11 cellular contexts compared by ENCODE assay signal in the genomic region with DNA sequence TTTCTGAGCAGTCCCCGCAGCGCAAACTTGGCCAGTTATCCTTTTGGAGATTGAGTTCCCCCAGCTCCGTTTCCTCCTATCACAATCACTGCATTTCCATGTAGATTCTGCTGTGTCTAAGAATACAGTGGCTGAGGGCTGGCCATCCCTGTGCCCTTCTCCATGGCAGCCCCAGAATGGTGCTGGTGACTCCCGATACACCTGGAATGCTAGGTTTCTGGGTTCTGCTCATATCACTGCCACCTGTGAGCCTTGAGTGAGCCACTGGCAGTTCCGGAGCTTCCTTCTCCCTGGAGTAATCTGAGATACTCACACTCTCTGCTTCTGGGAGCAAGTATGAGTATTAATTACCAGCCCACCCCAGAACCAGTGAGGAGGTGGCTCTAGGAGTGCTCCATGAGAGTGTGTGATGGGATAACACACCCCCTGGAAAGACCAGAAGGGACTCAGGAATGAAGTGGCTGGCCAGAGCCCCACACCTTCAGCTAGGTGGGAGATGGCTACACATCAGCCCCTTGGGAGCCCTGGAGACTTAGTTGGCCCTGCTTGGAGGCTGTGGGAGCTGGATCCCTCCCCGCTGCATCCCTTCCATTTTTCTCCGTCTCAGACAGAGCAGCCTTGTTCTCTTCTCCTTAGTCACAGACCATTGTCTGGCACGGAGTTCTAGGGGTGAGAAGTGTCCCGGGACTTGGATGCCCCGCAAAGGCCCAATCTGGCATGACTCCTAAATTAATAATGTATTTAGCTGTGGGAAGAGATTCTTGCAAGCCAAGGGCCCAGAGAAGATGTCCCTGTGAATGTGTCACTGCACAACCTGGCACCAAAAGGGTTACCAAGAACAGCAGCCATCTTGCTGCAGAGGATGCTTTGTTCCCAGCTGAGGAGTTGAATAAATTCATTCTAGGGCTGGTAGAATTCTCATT. TPM values are rescaled to one million over a fixed set of nuclear protein-coding genes. Genes with fewer than 3 reads are reported as not detected.
DNase-seq lines count a peak whose midpoint lies in the region; ATAC-seq and TF ChIP-seq lines count a peak whose summit lies in the region.
"Had no signal": no experiment of that assay in that cellular context is flagged by ENCODE, and none has a peak within 500 bp of the region (broad histone marks: within the 10 kb centered on the region; RNA-seq: fewer than 3 reads in every experiment).

No MANE protein-coding gene starts in this region.

- no peak overlapping the region for H2BK20ac ChIP-seq in H9 (ENCODE audit: low read depth, low read length, poor library complexity, severe bottlenecking)

- H3K79me2 ChIP-seq in H9 (ENCODE audit: insufficient read depth, low read length) = no peaks in the 10 kb centered on the region

- H3K4me1 ChIP-seq in H9 (ENCODE audit: insufficient read depth, low read length) = peaks cover 14% of the 10 kb centered on the region
- peaks cover 14 to 18% (median 15%) of the 10 kb centered on the region in 3 donors for H3K4me1 ChIP-seq in skeletal muscle tissue (ENCODE audit: control insufficient read depth in 3 of 3, insufficient read depth in 3 of 3, low read length in 3 of 3)

- no peak overlapping the region for H3K4me3 Mint-ChIP-seq in H9
- H3K4me3 Mint-ChIP-seq: activated naive CD4-positive, alpha-beta T cell treated with anti-CD3 and anti-CD28 coated beads, Interleukin-2, amount 50 U/mL, for 24 hours had no signal

- no peak overlapping the region for H2BK15ac ChIP-seq in H9 (ENCODE audit: low read depth, low read length)

- H3K23ac ChIP-seq in H9 (ENCODE audit: insufficient read length, low read depth, low read length) = no peak overlapping the region

- H3K9ac ChIP-seq in H9 (ENCODE audit: extremely low read depth, insufficient read length, low read length) = no peak overlapping the region
- peak overlapping the region in 2 of 3 donors; percentile 10 to 11 for H3K9ac ChIP-seq in skeletal muscle tissue (ENCODE audit: low read depth in 1 of 3, low read length in 3 of 3)

- in situ Hi-C loops in brain microvascular endothelial cell (cut with HindIII; ENCODE audit: low pct_ligation_motif_present, low sequenced_read_pairs) (no loop called here), GM13977 (cut with MboI; ENCODE audit: low pct_unique_long_range_greater_than_20kb, low sequenced_read_pairs, unreplicated experiment) (no loop called here)

- H3K27me3 ChIP-seq in H9 (ENCODE audit: insufficient read depth, low read length) (peaks cover 4% of the 10 kb centered on the region; the same call in 1 of the 2 replicates), brain microvascular endothelial cell (replicated peaks) (no peaks in the 10 kb centered on the region), skeletal muscle tissue (ENCODE audit: control insufficient read depth in 3 of 3, insufficient read depth in 3 of 3, low read length in 3 of 3) (peaks cover 0 to 2% (median 0%) of the 10 kb centered on the region in 3 donors)

- no peaks in the 10 kb centered on the region for H4K20me1 ChIP-seq in H9 (ENCODE audit: control insufficient read depth, insufficient read depth, insufficient read length)

- H3K56ac ChIP-seq in H9 (ENCODE audit: insufficient read length, low read depth, low read length) = no peak overlapping the region

- no peak overlapping the region for H3K14ac ChIP-seq in H9 (ENCODE audit: insufficient read depth, low read length)

- H3K4me3 ChIP-seq in brain microvascular endothelial cell (ENCODE audit: low read depth, low read length) (no peak overlapping the region), skeletal muscle tissue (ENCODE audit: low read length in 3 of 3) (no peak overlapping the region)

- no peaks in the 10 kb centered on the region for H3K9me3 Mint-ChIP-seq in H9
- H3K9me3 Mint-ChIP-seq: activated naive CD4-positive, alpha-beta T cell treated with anti-CD3 and anti-CD28 coated beads, Interleukin-2, amount 50 U/mL, for 24 hours had no signal

- peaks cover 16 to 18% (median 18%) of the 10 kb centered on the region in 3 experiments; a peak in 6 of 7 replicates for H3K36me3 Mint-ChIP-seq in H9 (ENCODE audit: insufficient read depth in 1 of 3, low read depth in 3 of 3)
- H3K36me3 Mint-ChIP-seq: activated naive CD4-positive, alpha-beta T cell treated with anti-CD3 and anti-CD28 coated beads, Interleukin-2, amount 50 U/mL, for 24 hours had no signal

- H3K27ac ChIP-seq in H9 (ENCODE audit: insufficient read length, low read depth, low read length) (no peak overlapping the region), brain microvascular endothelial cell (peak overlapping the region; percentile 36), skeletal muscle tissue (ENCODE audit: low read depth, low read length) (peak overlapping the region; percentile 13)

- no peak overlapping the region for H4K5ac ChIP-seq in H9 (ENCODE audit: insufficient read length, low read depth, low read length)

- no peak overlapping the region for H4K91ac ChIP-seq in H9 (ENCODE audit: insufficient read length, low read depth, low read length)

- H2AK5ac ChIP-seq in H9 (ENCODE audit: insufficient read length, low read length) = no peak overlapping the region

- WGBS in H9 (ENCODE audit: extremely low coverage, insufficient read length, low lambda C conversion rate) = no CpG with 5 or more reads among the region's 10 CpGs

- peaks cover 2% of the 10 kb centered on the region; the same call in 1 of the 2 replicates for H3K27me3 Mint-ChIP-seq in H9 (ENCODE audit: low read depth)

- H3K9me3 ChIP-seq in H9 (ENCODE audit: control insufficient read depth, low read depth, low read length) (no peaks in the 10 kb centered on the region), skeletal muscle tissue (ENCODE audit: control insufficient read depth in 3 of 3, low read length in 3 of 3) (no peaks in the 10 kb centered on the region)

- H3K23me2 ChIP-seq in H9 (ENCODE audit: insufficient read length, low read depth, low read length, poor library complexity, severe bottlenecking) = peaks cover 14% of the 10 kb centered on the region

- H2BK12ac ChIP-seq in H9 (ENCODE audit: insufficient read length, low read depth, low read length) = no peak overlapping the region

- no peak overlapping the region for H4K8ac ChIP-seq in H9 (replicated peaks; ENCODE audit: insufficient read length, low read depth, low read length)

- no peak overlapping the region for H3K18ac ChIP-seq in H9 (ENCODE audit: insufficient read length, low read depth, low read length)

- H3K4me1 Mint-ChIP-seq in H9 = peaks cover 33 to 34% of the 10 kb centered on the region in 2 experiments

- H3K27ac Mint-ChIP-seq in H9 = peak overlapping the region in 2 of 3 experiments; percentile 82; a peak in 2 of 7 replicates
- H3K27ac Mint-ChIP-seq: activated naive CD4-positive, alpha-beta T cell treated with anti-CD3 and anti-CD28 coated beads, Interleukin-2, amount 50 U/mL, for 24 hours had no signal

- H3K4ac ChIP-seq in H9 (ENCODE audit: low read depth, low read length) = no peak overlapping the region

- TF ChIP-seq CTCF in H9 (conservative IDR thresholded peaks at IDR 0.05) = no peak
- no peak for TF ChIP-seq CTCF in brain microvascular endothelial cell (IDR thresholded peaks at IDR 0.05; ENCODE audit: low read depth, low read length, missing control alignments)
- TF ChIP-seq CTCF in GM13977 (IDR thresholded peaks at IDR 0.05; ENCODE audit: extremely low read depth, insufficient read depth, missing control alignments) = no peak

- H2AFZ ChIP-seq in H9 (ENCODE audit: low read length) = no peak overlapping the region

- DNase-seq in H9 (no peak), brain microvascular endothelial cell (peak; percentile 53), hippocampal formation (lab: John Stamatoyannopoulos, UW) (peak; percentile 38 to 64), NCI-H1105 treated with DMSO at 0.1 percent for 48 hours (lab: John Stamatoyannopoulos, UW) (no peak), GM13977 (ENCODE audit: low spot score) (no peak)
- no peak for DNase-seq in activated CD4-positive, alpha-beta T cell treated with anti-CD3 and anti-CD28 coated beads for 1 hour
- DNase-seq: Calu3 had no signal

- no peak overlapping the region for H2BK5ac ChIP-seq in H9 (ENCODE audit: insufficient read length, low read length)

- H3K79me1 ChIP-seq in H9 (ENCODE audit: insufficient read depth, low read depth, low read length, poor library complexity, severe bottlenecking) = no peaks in the 10 kb centered on the region

- H3T11ph ChIP-seq in H9 (ENCODE audit: low read length) = no peak overlapping the region

- H3K4me2 ChIP-seq in H9 (ENCODE audit: insufficient read depth, insufficient read length, low read length) = no peak overlapping the region

- ATAC-seq in GM18502 (IDR thresholded peaks at IDR 0.05; ENCODE audit: poor library complexity, unreplicated experiment) = no peak
- ATAC-seq: esophagus mucosa had no signal

- H2BK120ac ChIP-seq in H9 (ENCODE audit: low read depth, low read length, poor library complexity, severe bottlenecking) = no peak overlapping the region

- H3K36me3 ChIP-seq in brain microvascular endothelial cell (replicated peaks) (peaks cover 6% of the 10 kb centered on the region), skeletal muscle tissue (ENCODE audit: control insufficient read depth in 3 of 3, insufficient read depth in 3 of 3, low read length in 3 of 3) (peaks cover 3 to 22% (median 18%) of the 10 kb centered on the region in 3 donors)

RNA-seq across cellular contexts. Expression of a gene that starts 4.9 kb away (rescaled TPM):
- total RNA-seq in H9 (2021) = 0.57 and 0.66 TPM in 2 replicates
- total RNA-seq in skeletal muscle tissue = 2.1 TPM

RNA-seq across cellular contexts. Expression of a gene that starts 8.9 kb away (rescaled TPM):
- total RNA-seq in H9 (2021) = 4.0 and 4.3 TPM in 2 replicates
- 3.7 TPM for total RNA-seq in skeletal muscle tissue

RNA-seq across cellular contexts. Expression of a gene that starts 18.0 kb away (rescaled TPM):
- total RNA-seq in H9 (2021) = 19.8 and 22.6 TPM in 2 replicates
- total RNA-seq in skeletal muscle tissue = 38.1 TPM

Comparison
In these comparisons a context has a peak if more than half of its experiments do, and no peak if none do; other contexts are left out.
1. DNase-seq: peak in brain microvascular endothelial cell (single experiment) and hippocampal formation (2 of 2); none in H9 (single experiment), NCI-H1105 treated with DMSO at 0.1 percent for 48 hours (single experiment), GM13977 (single experiment) and activated CD4-positive, alpha-beta T cell treated with anti-CD3 and anti-CD28 coated beads for 1 hour (single experiment).